In the genomic region with DNA sequence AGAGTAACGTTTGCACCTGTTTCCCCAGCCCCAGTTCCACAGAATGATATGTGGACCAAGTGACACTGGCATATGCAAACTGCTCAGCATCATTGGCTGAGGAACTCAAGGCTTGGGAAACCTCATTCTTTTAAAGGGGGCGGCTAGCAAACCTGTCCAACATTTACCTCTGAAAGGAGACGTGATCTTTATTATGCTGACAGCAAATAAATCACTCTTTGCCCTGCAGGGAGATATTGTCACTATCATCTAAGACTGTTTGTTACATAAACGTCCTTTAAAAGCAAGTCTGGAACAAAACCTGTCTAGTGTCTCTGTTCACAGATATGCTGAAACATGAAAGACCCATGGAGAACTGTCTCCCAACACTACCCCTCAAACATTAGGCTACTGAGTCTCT, we compare ENCODE assay signal across 24 cellular contexts.
"Had no signal": no experiment of that assay in that cellular context is flagged by ENCODE, and none has a peak within 500 bp of the region (broad histone marks: within the 10 kb centered on the region; RNA-seq: fewer than 3 reads in every experiment).

No MANE protein-coding gene starts in this region.

- H3K4me3 ChIP-seq: esophagus squamous epithelium, gastrocnemius medialis, heart right ventricle, left lung, lower lobe of right lung, mucosa of descending colon had no signal

- H3K4me1 ChIP-seq: left lung, lower lobe of right lung had no signal

- H3K9me3 ChIP-seq: esophagus squamous epithelium, gastrocnemius medialis, left lung, lower lobe of right lung, mucosa of descending colon had no signal

- DNase-seq: cortex of kidney; effector CD8-positive, alpha-beta T cell; effector memory CD8-positive, alpha-beta T cell; endodermal cell; erythroblast; esophagus squamous epithelium; foreskin fibroblast; foreskin melanocyte; gastrocnemius medialis; glutamatergic neuron; heart right ventricle; hippocampal formation; left cardiac atrium; left lung; left ventricle myocardium superior; lower lobe of right lung; mesenchymal stem cell; mucosa of descending colon had no signal

- H3K27ac ChIP-seq: epithelial cell of prostate, esophagus squamous epithelium, gastrocnemius medialis, heart right ventricle, left lung, lower lobe of right lung had no signal

- H3K36me3 ChIP-seq: gastrocnemius medialis, heart right ventricle, left lung, lower lobe of right lung had no signal

- H3K27me3 ChIP-seq: esophagus squamous epithelium, gastrocnemius medialis, heart right ventricle, left lung had no signal

- FAIRE-seq: colon, endometrium, islet of Langerhans, keratinocyte had no signal

- ATAC-seq: effector memory CD8-positive, alpha-beta T cell; esophagus mucosa; gastrocnemius medialis; heart right ventricle; left cardiac atrium; left lung; left ventricle myocardium superior; lower lobe of right lung; mucosa of descending colon had no signal
